Comparison of ENCODE assay signal across 9 cellular contexts in the genomic region with DNA sequence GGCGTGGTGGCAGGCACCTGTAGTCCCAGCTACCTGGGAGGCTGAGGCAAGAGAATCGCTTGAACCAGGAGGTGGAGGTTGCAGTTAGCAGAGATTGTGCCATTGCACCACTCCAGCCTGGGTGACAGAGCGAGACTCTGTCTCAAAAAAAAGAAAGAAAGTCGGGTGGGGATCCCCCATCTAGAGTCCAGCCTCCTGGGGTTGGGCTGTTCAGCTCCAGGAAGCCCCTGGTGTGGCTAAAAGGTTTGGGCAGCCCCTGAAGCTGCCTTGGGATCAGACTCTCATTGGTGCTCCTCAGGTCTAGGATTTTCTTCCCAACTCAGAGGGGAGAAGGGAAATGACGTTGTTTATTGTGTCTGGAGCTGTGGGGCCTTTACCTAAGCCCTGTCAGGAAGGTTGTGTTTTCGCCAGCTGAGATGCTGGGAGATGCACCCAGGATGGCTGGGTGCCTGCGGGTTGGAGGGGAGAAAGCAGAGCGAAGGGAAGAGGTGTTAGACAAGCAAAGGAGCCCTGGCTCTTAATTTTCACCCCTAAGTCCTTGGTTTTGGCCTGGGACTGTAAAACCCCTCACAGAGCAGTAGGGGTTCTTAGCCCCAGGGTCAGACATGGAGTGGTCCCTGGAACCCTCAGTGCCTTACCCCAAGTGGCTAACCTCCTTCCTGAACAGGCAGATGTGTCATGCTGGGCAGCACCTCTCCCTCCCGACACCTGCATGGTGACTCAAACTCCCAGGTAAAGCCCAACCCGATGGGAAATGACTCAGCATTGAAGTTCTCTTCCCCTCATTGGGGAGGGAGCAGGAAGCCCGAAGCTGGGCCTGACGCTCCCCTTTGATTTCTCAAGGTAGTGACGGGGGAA. TPM values are rescaled to one million over a fixed set of nuclear protein-coding genes. Genes with fewer than 3 reads are reported as not detected.
A peak's percentile ranks its signal among the peaks of the same experiment; 100 is the strongest.
DNase-seq lines count a peak whose midpoint lies in the region; ATAC-seq and TF ChIP-seq lines count a peak whose summit lies in the region.
"Had no signal": no experiment of that assay in that cellular context is flagged by ENCODE, and none has a peak within 500 bp of the region (broad histone marks: within the 10 kb centered on the region; RNA-seq: fewer than 3 reads in every experiment).

No MANE protein-coding gene starts in this region.

- ATAC-seq in GM21717 (IDR thresholded peaks at IDR 0.05; ENCODE audit: unreplicated experiment) = peak; percentile 57

- H3K79me1 ChIP-seq in trophoblast cell (ENCODE audit: low read length) = peaks cover 8% of the 10 kb centered on the region

- H2AK5ac ChIP-seq in trophoblast cell (ENCODE audit: low read length) = no peak overlapping the region

- H2AFZ ChIP-seq in OCI-LY3 (ENCODE audit: low read depth, low read length) (peak overlapping the region; percentile 58), trophoblast cell (ENCODE audit: insufficient read depth, low read length, poor library complexity) (peak overlapping the region; percentile 6)

- H3K4me3 ChIP-seq in OCI-LY3 (ENCODE audit: low read length) (peak overlapping the region; percentile 47), trophoblast cell (ENCODE audit: low read depth, low read length) (no peak overlapping the region)
- H3K4me3 ChIP-seq: breast epithelium had no signal

- H3K9ac ChIP-seq in OCI-LY3 (ENCODE audit: low read length) (peak overlapping the region; percentile 64; the same call in 1 of the 2 replicates), trophoblast cell (ENCODE audit: low read length) (no peak overlapping the region)

- peak overlapping the region; percentile 73 for H4K91ac ChIP-seq in trophoblast cell (ENCODE audit: low read depth, low read length)

- no CpG with 5 or more reads among the region's 13 CpGs for WGBS in trophoblast cell (ENCODE audit: extremely low coverage, insufficient coverage, insufficient read length)

- H4K8ac ChIP-seq in trophoblast cell (ENCODE audit: low read depth, low read length) = no peak overlapping the region

- H3K36me3 Mint-ChIP-seq in activated naive CD8-positive, alpha-beta T cell = no peaks in the 10 kb centered on the region

- no peak overlapping the region for H3K4ac ChIP-seq in trophoblast cell (ENCODE audit: low read depth, low read length)

- H3K27ac Mint-ChIP-seq in activated naive CD8-positive, alpha-beta T cell = no peak overlapping the region

- peak overlapping the region; percentile 90 for H3K27ac ChIP-seq in OCI-LY3 (ENCODE audit: low read length)
- no peak overlapping the region for H3K27ac ChIP-seq in trophoblast cell (ENCODE audit: low read depth, low read length)

- H3K4me3 Mint-ChIP-seq in activated naive CD8-positive, alpha-beta T cell = peak overlapping the region; percentile 5

- no peak overlapping the region for H3K23ac ChIP-seq in trophoblast cell (ENCODE audit: low read length)

- H3K4me1 Mint-ChIP-seq in activated naive CD8-positive, alpha-beta T cell (ENCODE audit: low read depth) = peaks cover 16% of the 10 kb centered on the region

- H4K20me1 ChIP-seq in OCI-LY3 (ENCODE audit: insufficient read depth, low read length) = no peaks in the 10 kb centered on the region

- peaks cover 11% of the 10 kb centered on the region for H3K27me3 Mint-ChIP-seq in activated naive CD8-positive, alpha-beta T cell

- H3K79me2 ChIP-seq in OCI-LY3 (ENCODE audit: low read length) (no peaks in the 10 kb centered on the region), trophoblast cell (ENCODE audit: control insufficient read depth, insufficient read depth, low read length, poor library complexity) (no peaks in the 10 kb centered on the region)

- no peaks in the 10 kb centered on the region for H3K9me3 ChIP-seq in OCI-LY3 (ENCODE audit: insufficient read depth, low read length)
- H3K9me3 ChIP-seq in trophoblast cell (ENCODE audit: insufficient read depth, low read depth, low read length) = no peaks in the 10 kb centered on the region
- H3K9me3 ChIP-seq: breast epithelium had no signal

- TF ChIP-seq CTCF in OCI-LY3 (IDR thresholded peaks at IDR 0.05; ENCODE audit: low read depth, low read length) = no peak

- H3K14ac ChIP-seq in trophoblast cell (ENCODE audit: low read length) = peak overlapping the region; percentile 37

- DNase-seq in CD1c-positive myeloid dendritic cell (ENCODE audit: extremely low spot score) = peak; percentile 39
- DNase-seq in trophoblast cell = peak; percentile 57 to 62
- DNase-seq in KG1 (lab: John Stamatoyannopoulos, UW) = no peak
- no peak for DNase-seq in NCI-H1694 (lab: John Stamatoyannopoulos, UW)
- DNase-seq in SKM-1 treated with dmso at 0.1 percent for 144 hours (lab: John Stamatoyannopoulos, UW; ENCODE audit: unreplicated experiment) = no peak

- H2BK120ac ChIP-seq in trophoblast cell (ENCODE audit: insufficient read depth, low read length, poor library complexity) = peak overlapping the region; percentile 40

- H4K12ac ChIP-seq in trophoblast cell (ENCODE audit: low read depth, low read length) = no peak overlapping the region

- H2BK12ac ChIP-seq in trophoblast cell (ENCODE audit: low read length) = peak overlapping the region; percentile 68

- H3K4me1 ChIP-seq in OCI-LY3 (ENCODE audit: low read length) = peaks cover 27% of the 10 kb centered on the region
- peaks cover 12% of the 10 kb centered on the region in 2 experiments for H3K4me1 ChIP-seq in trophoblast cell (ENCODE audit: control insufficient read depth in 1 of 2, insufficient read depth in 2 of 2, low read length in 2 of 2)
- H3K4me1 ChIP-seq: breast epithelium had no signal

- no peaks in the 10 kb centered on the region for H3K9me3 Mint-ChIP-seq in activated naive CD8-positive, alpha-beta T cell (ENCODE audit: low read depth)

- H3K4me2 ChIP-seq in OCI-LY3 (ENCODE audit: low read length) (peak overlapping the region; percentile 83), trophoblast cell (ENCODE audit: low read length) (no peak overlapping the region)

- H3K18ac ChIP-seq in trophoblast cell (ENCODE audit: low read length) = no peak overlapping the region

- no peaks in the 10 kb centered on the region for H3K36me3 ChIP-seq in OCI-LY3 (replicated peaks; ENCODE audit: low read depth, low read length)
- H3K36me3 ChIP-seq in trophoblast cell (ENCODE audit: control insufficient read depth in 1 of 2, insufficient read depth in 2 of 2, low read length in 2 of 2) = no peaks in the 10 kb centered on the region
- H3K36me3 ChIP-seq: breast epithelium had no signal

- no peaks in the 10 kb centered on the region for H3K27me3 ChIP-seq in OCI-LY3 (ENCODE audit: low read depth, low read length)
- no peaks in the 10 kb centered on the region for H3K27me3 ChIP-seq in trophoblast cell (ENCODE audit: insufficient read depth, low read length)
- H3K27me3 ChIP-seq: breast epithelium had no signal

- no peak overlapping the region for H2BK5ac ChIP-seq in trophoblast cell (ENCODE audit: low read depth, low read length, poor library complexity)

RNA-seq across cellular contexts. Expression of gene PLAU, which starts 21.1 kb away (rescaled TPM):
- polyA plus RNA-seq in trophoblast cell (2013) = 5.6 and 6.2 TPM in 2 replicates

RNA-seq across cellular contexts. Expression of gene CAMK2G, which starts 57.6 kb away (rescaled TPM):
- 21.4 and 23.0 TPM in 2 replicates for polyA plus RNA-seq in trophoblast cell (2013)

Comparison
In these comparisons a context has a peak if more than half of its experiments do, and no peak if none do; other contexts are left out.
1. DNase-seq: peak in CD1c-positive myeloid dendritic cell (single experiment) and trophoblast cell (2 of 2); none in KG1 (single experiment), NCI-H1694 (single experiment) and SKM-1 treated with dmso at 0.1 percent for 144 hours (single experiment).